Comparison of ENCODE assay signal across 7 cellular contexts in the genomic region with DNA sequence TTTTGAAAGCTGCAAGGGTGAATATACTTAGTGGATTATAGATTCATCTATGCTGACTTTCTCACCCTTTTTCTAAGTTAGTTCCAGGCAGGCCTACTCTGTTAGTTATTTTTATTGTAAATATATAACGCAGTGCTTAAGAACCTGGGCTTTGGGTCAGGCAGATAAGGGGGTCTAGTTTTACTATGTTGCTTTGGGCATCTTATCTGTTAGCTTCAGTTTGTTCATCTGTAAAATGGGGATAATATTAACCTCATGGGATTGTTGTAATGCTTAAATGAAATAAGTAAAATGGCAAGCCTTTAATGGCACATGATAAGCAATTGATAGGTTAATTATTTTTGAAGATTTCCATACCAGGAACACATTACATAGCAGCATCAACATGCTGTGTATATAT.
"Had no signal": no experiment of that assay in that cellular context is flagged by ENCODE, and none has a peak within 500 bp of the region (broad histone marks: within the 10 kb centered on the region; RNA-seq: fewer than 3 reads in every experiment).

No MANE protein-coding gene starts in this region.

- ATAC-seq: GM23338 had no signal

- H3K27ac Mint-ChIP-seq: GM23338, H9, IgD-negative memory B cell had no signal

- FAIRE-seq: H1, H54, HTR-8/SVneo had no signal

- H3K4me3 Mint-ChIP-seq: GM23338, H9, IgD-negative memory B cell had no signal

- H3K4me2 ChIP-seq: GM23338 had no signal

- H3K27me3 Mint-ChIP-seq: IgD-negative memory B cell had no signal

- H3K4me3 ChIP-seq: GM23338 had no signal

- H3K4me1 Mint-ChIP-seq: H9 had no signal

- DNase-seq: H9, HCEC 1CT had no signal

- H2AFZ ChIP-seq: GM23338 had no signal
